In genomic region chr10:121734517-121735137, GRCh38 we compare ENCODE assay signal across 8 cellular contexts.
DNase-seq lines count a peak whose midpoint lies in the region; ATAC-seq and TF ChIP-seq lines count a peak whose summit lies in the region.

No MANE protein-coding gene starts in this region.

- H3K4me1 ChIP-seq in cardiac muscle cell (ENCODE audit: low read depth) = peaks cover 17% of the 10 kb centered on the region

- TF ChIP-seq CTCF in cardiac muscle cell (IDR thresholded peaks at IDR 0.05; ENCODE audit: low read depth, low read length) (peak; percentile 68), dorsolateral prefrontal cortex (IDR thresholded peaks at IDR 0.05 in 54 of 56, conservative IDR thresholded peaks at IDR 0.05 in 2 of 56; ENCODE audit: low read depth in 1 of 56, partially characterized antibody in 56 of 56) (peak; percentile 62 to 89 (median 83)), neural cell (IDR thresholded peaks at IDR 0.05; ENCODE audit: poor library complexity, severe bottlenecking) (peak; percentile 63)

- no peaks in the 10 kb centered on the region for H3K79me2 ChIP-seq in neural cell (replicated peaks; ENCODE audit: insufficient read depth, low read length)

- ATAC-seq in HG03045 (IDR thresholded peaks at IDR 0.05; ENCODE audit: unreplicated experiment) = no peak

- H3K36me3 ChIP-seq in cardiac muscle cell (no peaks in the 10 kb centered on the region), neural cell (ENCODE audit: insufficient read depth, low read length) (no peaks in the 10 kb centered on the region)

- H2AFZ ChIP-seq in neural cell (ENCODE audit: low read depth, low read length) = no peak overlapping the region

- DNase-seq in cardiac muscle cell (ENCODE audit: low read depth in 1 of 2, low spot score in 1 of 2) (peak; percentile 32 to 48), cardiac septum (ENCODE audit: low spot score) (no peak), NCI-H146 treated with DMSO at 0.1 percent for 48 hours (lab: John Stamatoyannopoulos, UW; ENCODE audit: unreplicated experiment) (peak; percentile 68), dorsolateral prefrontal cortex (peak in 2 of 10 donors; percentile 7 to 56), T-helper 1 cell (no peak), NCI-H524 treated with DMSO at 0.1 percent for 48 hours (lab: John Stamatoyannopoulos, UW) (no peak)

- H3K27me3 ChIP-seq in cardiac muscle cell = no peaks in the 10 kb centered on the region
- no peaks in the 10 kb centered on the region for H3K27me3 ChIP-seq in dorsolateral prefrontal cortex
- peaks cover 8% of the 10 kb centered on the region for H3K27me3 ChIP-seq in neural cell (ENCODE audit: insufficient read depth, low read depth, low read length)

- H4K20me1 ChIP-seq in neural cell (ENCODE audit: insufficient read depth) = no peaks in the 10 kb centered on the region

- no peak overlapping the region for H3K9ac ChIP-seq in neural cell (ENCODE audit: low read length)

- intact Hi-C loops in cardiac septum (cut with DNase I) (loop anchor here (2.0 kb wide), 1 partner anchor 792 kb away; no protein-coding TSS in a partner anchor), dorsolateral prefrontal cortex (cut with DNase I) (loop anchor here (2.0 to 10.0 kb wide), 6 partner anchors 122 to 792 kb away; no protein-coding TSS in a partner anchor)

- no peak for TF ChIP-seq EP300 in neural cell (conservative IDR thresholded peaks at IDR 0.05; ENCODE audit: poor library complexity, severe bottlenecking)

- H3K4me3 ChIP-seq in cardiac muscle cell = no peak overlapping the region
- H3K4me3 ChIP-seq in dorsolateral prefrontal cortex = peak overlapping the region in 52 of 59 donors; percentile 8 to 61 (median 42)
- no peak overlapping the region for H3K4me3 ChIP-seq in neural cell (ENCODE audit: low read length)

- no peak overlapping the region for H3K4me2 ChIP-seq in neural cell (ENCODE audit: low read length)

- H3F3A ChIP-seq in neural cell (ENCODE audit: insufficient read depth, low read length, poor library complexity, severe bottlenecking) = no peaks in the 10 kb centered on the region

- H3K9me2 ChIP-seq in neural cell (ENCODE audit: insufficient read depth, low read length) = no peaks in the 10 kb centered on the region

- no peak overlapping the region for H3K27ac ChIP-seq in cardiac muscle cell
- peak overlapping the region in 8 of 59 donors; percentile 5 to 60 (median 16) for H3K27ac ChIP-seq in dorsolateral prefrontal cortex
- H3K27ac ChIP-seq in neural cell (ENCODE audit: low read length) = no peak overlapping the region

- peak; percentile 67 for TF ChIP-seq RAD21 in neural cell (conservative IDR thresholded peaks at IDR 0.05)

- H3K9me3 ChIP-seq in cardiac muscle cell (ENCODE audit: low read depth) = no peaks in the 10 kb centered on the region
- no peaks in the 10 kb centered on the region for H3K9me3 ChIP-seq in neural cell (ENCODE audit: low read length)

TF ChIP-seq in neural cell, 6 proteins besides CTCF, POLR2A, EP300 and RAD21:
- TF ChIP-seq SMC3 (conservative IDR thresholded peaks at IDR 0.05; ENCODE audit: poor library complexity) (peak; percentile 74), TAF1 (IDR thresholded peaks at IDR 0.05; ENCODE audit: low read depth) (no peak)

Comparison
In these comparisons a context has a peak if more than half of its experiments do, and no peak if none do; other contexts are left out.
1. DNase-seq: peak in cardiac muscle cell (2 of 2) and NCI-H146 treated with DMSO at 0.1 percent for 48 hours (single experiment); none in cardiac septum (single experiment), T-helper 1 cell (0 of 5) and NCI-H524 treated with DMSO at 0.1 percent for 48 hours (single experiment).
2. H3K4me3 ChIP-seq: peak in dorsolateral prefrontal cortex (52 of 59); none in cardiac muscle cell (single experiment) and neural cell (single experiment).
3. Peak in every context shown above with its lines, with median percentiles within 50 percentile points of each other: CTCF ChIP-seq.